In the genomic region with DNA sequence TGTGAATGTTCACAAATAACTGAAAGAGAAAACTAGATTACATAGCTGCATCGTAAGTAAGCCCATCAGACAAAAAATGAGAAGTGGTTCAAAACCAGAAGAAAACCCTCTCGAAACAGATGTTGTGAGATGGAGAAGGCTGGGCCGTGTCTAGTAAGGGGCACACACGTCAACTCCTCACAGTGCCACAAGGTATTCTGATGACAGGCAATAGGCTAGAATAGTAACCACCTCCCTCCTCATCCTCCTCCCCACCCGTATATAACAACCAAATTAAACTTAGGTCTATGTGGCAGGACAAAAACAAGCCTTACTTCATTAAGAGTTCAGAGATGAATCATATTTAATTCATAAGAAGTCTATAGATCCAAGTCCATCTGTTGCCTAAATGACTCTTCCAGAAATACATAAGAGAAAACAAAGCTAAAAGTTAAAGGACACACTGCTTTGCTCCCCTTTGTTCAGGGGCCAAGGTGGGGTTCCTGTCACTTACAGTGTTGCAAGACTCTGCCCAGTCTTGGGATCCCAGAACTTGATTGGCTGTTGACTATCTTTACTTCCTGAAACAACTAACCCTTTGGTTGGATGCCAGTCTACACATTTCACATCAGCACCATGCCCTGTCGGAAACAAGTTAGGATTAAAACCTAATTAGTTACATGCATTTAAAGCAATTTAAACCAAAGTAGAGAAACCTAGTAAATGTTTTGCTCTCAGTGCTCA, we compare ENCODE assay signal across 28 cellular contexts. TPM values are rescaled to one million over a fixed set of nuclear protein-coding genes. Genes with fewer than 3 reads are reported as not detected.
"Had no signal": no experiment of that assay in that cellular context is flagged by ENCODE, and none has a peak within 500 bp of the region (broad histone marks: within the 10 kb centered on the region; RNA-seq: fewer than 3 reads in every experiment).

No MANE protein-coding gene starts in this region.

- H3K9me3 ChIP-seq: left lung, neutrophil, ovary, uterus had no signal

- H3K4me1 ChIP-seq: left lung, uterus had no signal

- DNase-seq: activated CD4-positive, alpha-beta T cell treated with anti-CD3 and anti-CD28 coated beads for 36 hours; activated CD4-positive, alpha-beta T cell treated with anti-CD3 and anti-CD28 coated beads, Interleukin-2, amount 50 U/mL, for 4 hours; activated CD4-positive, CD25-positive, alpha-beta regulatory T cell; activated CD8-positive, alpha-beta memory T cell treated with anti-CD3 and anti-CD28 coated beads for 24 hours; activated effector memory CD4-positive, alpha-beta T cell treated with Interleukin-2 at 50 U/mL for 16 hours; activated naive CD4-positive, alpha-beta T cell treated with anti-CD3 and anti-CD28 coated beads, Interleukin-2, amount 10 ng/mL, durations not matched to agents 7 days and 5 days; activated naive CD8-positive, alpha-beta T cell treated with anti-CD3 and anti-CD28 coated beads, Interleukin-2, amount 10 ng/mL, durations not matched to agents 7 days and 5 days; brain microvascular endothelial cell; central memory CD4-positive, alpha-beta T cell; foreskin fibroblast; head of caudate nucleus; left lung; ovary; stimulated activated CD4-positive, alpha-beta T cell treated with anti-CD3 and anti-CD28 coated beads, Interleukin-1b, Interleukin-23, amount 100 ng/mL, for 48 hours; stimulated activated CD4-positive, alpha-beta T cell treated with anti-CD3 and anti-CD28 coated beads, Interleukin-4, amount 100 ng/mL, for 4 hours; stimulated activated CD8-positive, alpha-beta memory T cell treated with anti-CD3 and anti-CD28 coated beads, Interleukin-4, amount 100 ng/mL, for 48 hours; stimulated activated naive CD8-positive, alpha-beta T cell treated with anti-CD3 and anti-CD28 coated beads, Interleukin-15, amount 100 ng/mL, for 72 hours; substantia nigra; uterus had no signal

- H3K36me3 ChIP-seq: ovary, uterus had no signal

- H3K4me2 ChIP-seq: smooth muscle cell had no signal

- FAIRE-seq: astrocyte had no signal

- H3K27ac ChIP-seq: brain microvascular endothelial cell, left lung, neutrophil, ovary, uterus had no signal

- H3K4me1 Mint-ChIP-seq: activated naive CD4-positive, alpha-beta T cell treated with anti-CD3 and anti-CD28 coated beads, Interleukin-2, amount 10 ng/mL, durations not matched to agents 7 days and 5 days; stimulated activated memory B cell treated with anti-CD40 and anti-IgM and Interleukin-4, amounts not matched to agents 10 μg/mL and 1 μg/mL and 100 μg/mL, for 72 hours had no signal

- H3K27me3 ChIP-seq: brain microvascular endothelial cell, left lung, neutrophil, ovary, uterus had no signal

- H3K27me3 Mint-ChIP-seq: activated CD4-positive, alpha-beta T cell treated with anti-CD3 and anti-CD28 coated beads for 36 hours; activated naive CD4-positive, alpha-beta T cell treated with anti-CD3 and anti-CD28 coated beads, Interleukin-2, amount 10 ng/mL, durations not matched to agents 7 days and 5 days; activated naive CD8-positive, alpha-beta T cell treated with anti-CD3 and anti-CD28 coated beads, Interleukin-2, amount 10 ng/mL, durations not matched to agents 7 days and 5 days; progenitor cell of endocrine pancreas; stimulated activated memory B cell treated with anti-CD40 and anti-IgM and Interleukin-4, amounts not matched to agents 10 μg/mL and 1 μg/mL and 100 μg/mL, for 72 hours; stimulated activated naive CD8-positive, alpha-beta T cell treated with anti-CD3 and anti-CD28 coated beads, Interleukin-15, amount 100 ng/mL, for 72 hours; type B pancreatic cell had no signal

- H3K4me3 Mint-ChIP-seq: activated CD4-positive, alpha-beta T cell treated with anti-CD3 and anti-CD28 coated beads for 36 hours; activated naive CD4-positive, alpha-beta T cell treated with anti-CD3 and anti-CD28 coated beads, Interleukin-2, amount 10 ng/mL, durations not matched to agents 7 days and 5 days; activated naive CD8-positive, alpha-beta T cell treated with anti-CD3 and anti-CD28 coated beads, Interleukin-2, amount 10 ng/mL, durations not matched to agents 7 days and 5 days; nephron; stimulated activated memory B cell treated with anti-CD40 and anti-IgM and Interleukin-4, amounts not matched to agents 10 μg/mL and 1 μg/mL and 100 μg/mL, for 72 hours; stimulated activated naive CD8-positive, alpha-beta T cell treated with anti-CD3 and anti-CD28 coated beads, Interleukin-15, amount 100 ng/mL, for 72 hours; T-helper 2 cell treated with Interferon-gamma antibody and Interleukin-4, amounts not matched to agents 5 μg/mL and 100 μg/mL, for 36 hours; type B pancreatic cell had no signal

- H3K27ac Mint-ChIP-seq: activated CD4-positive, alpha-beta T cell treated with anti-CD3 and anti-CD28 coated beads for 36 hours; activated naive CD4-positive, alpha-beta T cell treated with anti-CD3 and anti-CD28 coated beads, Interleukin-2, amount 10 ng/mL, durations not matched to agents 7 days and 5 days; activated naive CD8-positive, alpha-beta T cell treated with anti-CD3 and anti-CD28 coated beads, Interleukin-2, amount 10 ng/mL, durations not matched to agents 7 days and 5 days; nephron; progenitor cell of endocrine pancreas; stimulated activated memory B cell treated with anti-CD40 and anti-IgM and Interleukin-4, amounts not matched to agents 10 μg/mL and 1 μg/mL and 100 μg/mL, for 72 hours; T-helper 2 cell treated with Interferon-gamma antibody and Interleukin-4, amounts not matched to agents 5 μg/mL and 100 μg/mL, for 36 hours; type B pancreatic cell had no signal

- ATAC-seq: activated CD4-positive, alpha-beta T cell treated with anti-CD3 and anti-CD28 coated beads for 36 hours; esophagus mucosa; left lung; stimulated activated memory B cell treated with anti-CD40 and anti-IgM and Interleukin-4, amounts not matched to agents 10 μg/mL and 1 μg/mL and 100 μg/mL, for 72 hours; stimulated activated naive CD8-positive, alpha-beta T cell treated with anti-CD3 and anti-CD28 coated beads, Interleukin-15, amount 100 ng/mL, for 72 hours had no signal

- H3K9me3 Mint-ChIP-seq: activated naive CD4-positive, alpha-beta T cell treated with anti-CD3 and anti-CD28 coated beads, Interleukin-2, amount 10 ng/mL, durations not matched to agents 7 days and 5 days; activated naive CD8-positive, alpha-beta T cell treated with anti-CD3 and anti-CD28 coated beads, Interleukin-2, amount 10 ng/mL, durations not matched to agents 7 days and 5 days; nephron; stimulated activated memory B cell treated with anti-CD40 and anti-IgM and Interleukin-4, amounts not matched to agents 10 μg/mL and 1 μg/mL and 100 μg/mL, for 72 hours; stimulated activated naive CD8-positive, alpha-beta T cell treated with anti-CD3 and anti-CD28 coated beads, Interleukin-15, amount 100 ng/mL, for 72 hours; T-helper 2 cell treated with Interferon-gamma antibody and Interleukin-4, amounts not matched to agents 5 μg/mL and 100 μg/mL, for 36 hours; type B pancreatic cell had no signal

- H3K4me3 ChIP-seq: left lung, ovary, smooth muscle cell, uterus had no signal

RNA-seq across cellular contexts. Expression of a gene that starts 25.0 kb away (rescaled TPM):
- polyA plus RNA-seq: smooth muscle cell had no signal
